ENCODE assay signal across 9 cellular contexts in genomic region chr13:48369988-48370387, GRCh38. TPM values are rescaled to one million over a fixed set of nuclear protein-coding genes. Genes with fewer than 3 reads are reported as not detected.
"Had no signal": no experiment of that assay in that cellular context is flagged by ENCODE, and none has a peak within 500 bp of the region (broad histone marks: within the 10 kb centered on the region; RNA-seq: fewer than 3 reads in every experiment).

No MANE protein-coding gene starts in this region.

- H3K4me1 ChIP-seq: HAP-1 had no signal

- H3K27ac ChIP-seq: GM23248, HL-60 had no signal

- DNase-seq: GM23248, GOT3, H7 had no signal

- H3K9ac ChIP-seq: GM23248 had no signal

- H3K4me3 ChIP-seq: GM23248, HAP-1 had no signal

- H3K4me1 Mint-ChIP-seq: IgD-negative memory B cell had no signal

- H3K4me3 Mint-ChIP-seq: IgD-negative memory B cell had no signal

- ATAC-seq: HCT116, HepG2 had no signal

- H3K9me3 ChIP-seq: HAP-1 had no signal

- H2AFZ ChIP-seq: GM23248 had no signal

- H3K27me3 Mint-ChIP-seq: IgD-negative memory B cell had no signal

RNA-seq across cellular contexts. Expression of gene LPAR6, which starts 42.9 kb away (rescaled TPM):
- total RNA-seq: HT1080 had no signal
